Comparison of ENCODE assay signal across 24 cellular contexts in genomic region chr1:2384130-2384860, GRCh38. TPM values are rescaled to one million over a fixed set of nuclear protein-coding genes. Genes with fewer than 3 reads are reported as not detected.
DNase-seq lines count a peak whose midpoint lies in the region; ATAC-seq, FAIRE-seq and TF ChIP-seq lines count a peak whose summit lies in the region.
"Had no signal": no experiment of that assay in that cellular context is flagged by ENCODE, and none has a peak within 500 bp of the region (broad histone marks: within the 10 kb centered on the region; RNA-seq: fewer than 3 reads in every experiment).

No MANE protein-coding gene starts in this region.

- peaks cover 3% of the 10 kb centered on the region for H3K27me3 Mint-ChIP-seq in nephron (ENCODE audit: low read depth)
- H3K27me3 Mint-ChIP-seq: activated CD4-positive, alpha-beta memory T cell treated with anti-CD3 and anti-CD28 coated beads for 36 hours; activated naive CD4-positive, alpha-beta T cell treated with anti-CD3 and anti-CD28 coated beads, Interleukin-2, amount 50 U/mL, for 24 hours; T-cell had no signal

- peaks cover 0 to 16% (median 12%) of the 10 kb centered on the region in 4 donors for H3K4me1 ChIP-seq in tibial artery
- H3K4me1 ChIP-seq in vagina: peaks cover 11% of the 10 kb centered on the region
- H3K4me1 ChIP-seq: A549 had no signal

- H3K4me3 Mint-ChIP-seq in nephron: peak overlapping the region in 2 of 3 experiments; percentile 25 to 29
- H3K4me3 Mint-ChIP-seq: activated CD4-positive, alpha-beta memory T cell treated with anti-CD3 and anti-CD28 coated beads for 36 hours; activated naive CD4-positive, alpha-beta T cell treated with anti-CD3 and anti-CD28 coated beads, Interleukin-2, amount 50 U/mL, for 24 hours; T-cell had no signal

- intact Hi-C loops in tibial artery (cut with DNase I; ENCODE audit: low total_unique reads) (loop anchor here (10.0 kb wide), 1 partner anchor 69 kb away; no protein-coding TSS in a partner anchor), vagina (cut with DNase I) (no loop called here)

- peak overlapping the region; percentile 19 to 26 for H3K27ac Mint-ChIP-seq in activated naive CD4-positive, alpha-beta T cell treated with anti-CD3 and anti-CD28 coated beads, Interleukin-2, amount 50 U/mL, for 72 hours
- peak overlapping the region in 1 of 3 experiments; percentile 14 for H3K27ac Mint-ChIP-seq in nephron
- H3K27ac Mint-ChIP-seq: activated CD4-positive, alpha-beta memory T cell treated with anti-CD3 and anti-CD28 coated beads for 36 hours; activated naive CD4-positive, alpha-beta T cell treated with anti-CD3 and anti-CD28 coated beads, Interleukin-2, amount 50 U/mL, for 24 hours; T-cell had no signal

- TF ChIP-seq CTCF in bronchial epithelial cell (IDR thresholded peaks at IDR 0.05; ENCODE audit: insufficient read depth, low read length, severe bottlenecking) (no peak), nephron (IDR thresholded peaks at IDR 0.05; ENCODE audit: unreplicated experiment in 3 of 3) (no peak), tibial artery (IDR thresholded peaks at IDR 0.05) (no peak), vagina (IDR thresholded peaks at IDR 0.05) (no peak)

- peak in 1 of 2 donors; percentile 39 for DNase-seq in activated naive CD4-positive, alpha-beta T cell treated with anti-CD3 and anti-CD28 coated beads, Interleukin-2, amount 50 U/mL, for 72 hours (ENCODE audit: low spot score in 2 of 2)
- no peak for DNase-seq in activated naive CD4-positive, alpha-beta T cell treated with Interleukin-2 at 50 U/mL for 16 hours
- DNase-seq in bronchial epithelial cell (ENCODE audit: low read depth) (no peak), tibial artery (peak; percentile 6 to 43), DMS53 (lab: John Stamatoyannopoulos, UW) (no peak), vagina (ENCODE audit: extremely low spot score in 2 of 2) (no peak)
- DNase-seq: activated CD4-positive, alpha-beta memory T cell treated with anti-CD3 and anti-CD28 coated beads for 36 hours; activated T-cell treated with anti-CD3 and anti-CD28 coated beads, Interleukin-2, amount 50 U/mL, for 1 hour; dermis blood vessel endothelial cell; DMS 273 treated with DMSO at 0.1 percent for 48 hours; GF-D8; kidney glomerular epithelial cell; NCI-H1436; NCI-H69; SIG-M5; stimulated activated naive CD8-positive, alpha-beta T cell treated with anti-CD3 and anti-CD28 coated beads, Interleukin-15, Interleukin-2, amounts not matched to agents 100 U/mL and 50 U/mL, for 24 hours; T-cell had no signal

- H3K27me3 ChIP-seq in bronchial epithelial cell (ENCODE audit: control insufficient read depth, insufficient read depth, low read length): no peaks in the 10 kb centered on the region
- no peaks in the 10 kb centered on the region for H3K27me3 ChIP-seq in tibial artery
- no peaks in the 10 kb centered on the region for H3K27me3 ChIP-seq in vagina
- H3K27me3 ChIP-seq: neutrophil had no signal

- H3K9me3 ChIP-seq in tibial artery (no peaks in the 10 kb centered on the region), vagina (no peaks in the 10 kb centered on the region)
- H3K9me3 ChIP-seq: A549, neutrophil had no signal

- no peaks in the 10 kb centered on the region for H3K9me3 Mint-ChIP-seq in activated naive CD4-positive, alpha-beta T cell treated with anti-CD3 and anti-CD28 coated beads, Interleukin-2, amount 50 U/mL, for 72 hours
- no peaks in the 10 kb centered on the region for H3K9me3 Mint-ChIP-seq in nephron
- H3K9me3 Mint-ChIP-seq: activated CD4-positive, alpha-beta memory T cell treated with anti-CD3 and anti-CD28 coated beads for 36 hours; activated naive CD4-positive, alpha-beta T cell treated with anti-CD3 and anti-CD28 coated beads, Interleukin-2, amount 50 U/mL, for 24 hours; T-cell had no signal

- FAIRE-seq in bronchial epithelial cell (lab: Jason Lieb, UNC): peak; percentile 87
- FAIRE-seq: A549, GM12878, H54 had no signal

- no peak overlapping the region for H3K27ac ChIP-seq in tibial artery
- no peak overlapping the region for H3K27ac ChIP-seq in vagina
- H3K27ac ChIP-seq: A549, neutrophil had no signal

- H3K4me3 ChIP-seq in bronchial epithelial cell (ENCODE audit: low read depth, low read length): no peak overlapping the region
- no peak overlapping the region for H3K4me3 ChIP-seq in tibial artery
- H3K4me3 ChIP-seq in vagina: no peak overlapping the region
- H3K4me3 ChIP-seq: A549, GM12878 had no signal

- ATAC-seq in activated naive CD4-positive, alpha-beta T cell treated with anti-CD3 and anti-CD28 coated beads, Interleukin-2, amount 50 U/mL, for 72 hours: no peak
- no peak for ATAC-seq in HG02885 (IDR thresholded peaks at IDR 0.05; ENCODE audit: poor library complexity, unreplicated experiment)
- ATAC-seq: A549; GM12878; stimulated activated naive CD8-positive, alpha-beta T cell treated with anti-CD3 and anti-CD28 coated beads, Interleukin-15, Interleukin-2, amounts not matched to agents 100 U/mL and 50 U/mL, for 24 hours; T-cell had no signal

- no peak for TF ChIP-seq POLR2A in vagina (IDR thresholded peaks at IDR 0.05)

- H3K36me3 ChIP-seq in bronchial epithelial cell (ENCODE audit: control insufficient read depth, insufficient read depth, low read length) (peaks cover 3% of the 10 kb centered on the region), tibial artery (peaks cover 0 to 20% (median 0%) of the 10 kb centered on the region in 3 donors), vagina (no peaks in the 10 kb centered on the region)
- H3K36me3 ChIP-seq: neutrophil had no signal

- no peaks in the 10 kb centered on the region for H3K36me3 Mint-ChIP-seq in activated naive CD4-positive, alpha-beta T cell treated with anti-CD3 and anti-CD28 coated beads, Interleukin-2, amount 50 U/mL, for 72 hours
- H3K36me3 Mint-ChIP-seq in nephron (ENCODE audit: low read depth): peaks cover 4% of the 10 kb centered on the region
- H3K36me3 Mint-ChIP-seq: activated CD4-positive, alpha-beta memory T cell treated with anti-CD3 and anti-CD28 coated beads for 36 hours; activated naive CD4-positive, alpha-beta T cell treated with anti-CD3 and anti-CD28 coated beads, Interleukin-2, amount 50 U/mL, for 24 hours; T-cell had no signal

- peaks cover 18% of the 10 kb centered on the region for H3K4me1 Mint-ChIP-seq in nephron
- H3K4me1 Mint-ChIP-seq: activated naive CD4-positive, alpha-beta T cell treated with anti-CD3 and anti-CD28 coated beads, Interleukin-2, amount 50 U/mL, for 24 hours had no signal

RNA-seq across cellular contexts. Expression of gene MORN1, which starts 7.1 kb away (rescaled TPM):
- 1 to 10 TPM; 2.0 to 5.7 TPM for total RNA-seq in activated naive CD4-positive, alpha-beta T cell treated with anti-CD3 and anti-CD28 coated beads, Interleukin-2, amount 50 U/mL, for 72 hours
- 5.5 and 10.6 TPM in 2 replicates for total RNA-seq in bronchial epithelial cell
- 11.8 TPM for total RNA-seq in vagina

RNA-seq across cellular contexts. Expression of gene RER1, which starts 7.3 kb away (rescaled TPM):
- 100 to 1,000 TPM; 102 to 135 TPM for total RNA-seq in activated naive CD4-positive, alpha-beta T cell treated with anti-CD3 and anti-CD28 coated beads, Interleukin-2, amount 50 U/mL, for 72 hours
- total RNA-seq in bronchial epithelial cell (94.8 and 104 TPM in 2 replicates), vagina (49.6 TPM)

RNA-seq across cellular contexts. Expression of gene PEX10, which starts 28.1 kb away (rescaled TPM):
- total RNA-seq in activated naive CD4-positive, alpha-beta T cell treated with anti-CD3 and anti-CD28 coated beads, Interleukin-2, amount 50 U/mL, for 72 hours: 10 to 100 TPM in 1 of 2 donors, 1 to 10 TPM in 1; 4.7 to 17.0 TPM
- total RNA-seq in bronchial epithelial cell (30.0 and 35.7 TPM in 2 replicates), vagina (15.2 TPM)

Comparison
In these comparisons a context has a peak if more than half of its experiments do, and no peak if none do; other contexts are left out.
1. DNase-seq: peak in tibial artery (2 of 2); none in activated naive CD4-positive, alpha-beta T cell treated with Interleukin-2 at 50 U/mL for 16 hours (single experiment), bronchial epithelial cell (single experiment), DMS53 (single experiment) and vagina (0 of 2).